1 cellular context compared by ENCODE assay signal in the genomic region with DNA sequence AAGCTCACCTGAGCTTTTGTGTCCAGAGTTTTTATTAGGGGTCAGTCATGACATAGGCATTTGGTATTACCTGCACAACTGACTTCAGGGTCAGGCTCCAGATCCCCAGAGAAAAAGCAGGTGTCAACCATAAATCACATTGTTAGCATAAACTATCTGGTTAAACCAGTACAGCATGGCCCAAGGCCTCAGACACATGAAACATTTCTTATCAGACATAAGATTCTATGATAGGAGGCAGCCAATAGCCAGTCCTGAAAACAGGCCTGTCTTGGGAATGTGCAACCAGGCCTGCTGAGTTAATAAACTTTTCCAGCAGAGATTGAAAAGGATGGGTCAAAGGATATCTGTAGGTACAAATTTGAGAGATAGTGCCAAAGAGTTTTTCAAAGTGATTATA.
TF ChIP-seq lines count a peak whose summit lies in the region.

No MANE protein-coding gene starts in this region.

TF ChIP-seq in K562, 482 proteins besides CTCF, POLR2A, EP300 and RAD21 (continued from another document):
- TF ChIP-seq, protein P1, sequence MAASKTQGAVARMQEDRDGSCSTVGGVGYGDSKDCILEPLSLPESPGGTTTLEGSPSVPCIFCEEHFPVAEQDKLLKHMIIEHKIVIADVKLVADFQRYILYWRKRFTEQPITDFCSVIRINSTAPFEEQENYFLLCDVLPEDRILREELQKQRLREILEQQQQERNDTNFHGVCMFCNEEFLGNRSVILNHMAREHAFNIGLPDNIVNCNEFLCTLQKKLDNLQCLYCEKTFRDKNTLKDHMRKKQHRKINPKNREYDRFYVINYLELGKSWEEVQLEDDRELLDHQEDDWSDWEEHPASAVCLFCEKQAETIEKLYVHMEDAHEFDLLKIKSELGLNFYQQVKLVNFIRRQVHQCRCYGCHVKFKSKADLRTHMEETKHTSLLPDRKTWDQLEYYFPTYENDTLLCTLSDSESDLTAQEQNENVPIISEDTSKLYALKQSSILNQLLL (CRISPR knock-in tag; IDR thresholded peaks at IDR 0.05; ENCODE audit: borderline replicate concordance) = no peak
- TF ChIP-seq MEIS2 (IDR thresholded peaks at IDR 0.05; ENCODE audit: partially characterized antibody) = peak; percentile 20
TF ChIP-seq in K562: peak in this region for 2.
